In the genomic region with DNA sequence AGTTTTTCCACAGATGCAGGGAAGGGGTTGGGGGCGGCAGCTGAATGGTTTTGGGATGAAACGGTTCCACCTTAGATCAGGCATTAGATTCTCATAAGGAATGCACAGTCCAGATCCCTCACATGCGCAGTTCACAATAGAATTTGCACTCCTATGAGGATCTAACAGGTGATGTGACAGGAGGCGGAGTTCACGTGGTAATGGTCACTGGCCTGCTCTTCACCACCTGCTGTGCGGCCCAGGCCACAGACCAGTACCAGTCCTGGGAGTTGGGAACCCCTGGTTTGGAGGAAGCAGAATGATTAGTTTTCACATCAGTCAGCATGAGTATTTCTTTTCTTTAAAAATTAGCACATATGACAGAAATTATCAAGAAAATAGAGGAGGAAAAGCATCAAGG, we compare ENCODE assay signal across 1 cellular context.
TF ChIP-seq lines count a peak whose summit lies in the region.

No MANE protein-coding gene starts in this region.

TF ChIP-seq in K562, 482 proteins besides CTCF, POLR2A, EP300 and RAD21:
- TF ChIP-seq CHD2 (IDR thresholded peaks at IDR 0.05; ENCODE audit: low read depth, low read length) (0 out of 2 replicates have a peak, but pooled peaks have one; percentile 12), SUPT5H (IDR thresholded peaks at IDR 0.05) (peak; percentile 60), ZBTB49 (CRISPR knock-in tag; IDR thresholded peaks at IDR 0.05; ENCODE audit: borderline replicate concordance) (no peak), POLR2AphosphoS5 (IDR thresholded peaks at IDR 0.05; ENCODE audit: control insufficient read depth, insufficient read depth, low read depth, low read length) (peak; percentile 47; the same call in 1 of the 2 replicates)
